Comparison of ENCODE assay signal across 11 cellular contexts in the genomic region with DNA sequence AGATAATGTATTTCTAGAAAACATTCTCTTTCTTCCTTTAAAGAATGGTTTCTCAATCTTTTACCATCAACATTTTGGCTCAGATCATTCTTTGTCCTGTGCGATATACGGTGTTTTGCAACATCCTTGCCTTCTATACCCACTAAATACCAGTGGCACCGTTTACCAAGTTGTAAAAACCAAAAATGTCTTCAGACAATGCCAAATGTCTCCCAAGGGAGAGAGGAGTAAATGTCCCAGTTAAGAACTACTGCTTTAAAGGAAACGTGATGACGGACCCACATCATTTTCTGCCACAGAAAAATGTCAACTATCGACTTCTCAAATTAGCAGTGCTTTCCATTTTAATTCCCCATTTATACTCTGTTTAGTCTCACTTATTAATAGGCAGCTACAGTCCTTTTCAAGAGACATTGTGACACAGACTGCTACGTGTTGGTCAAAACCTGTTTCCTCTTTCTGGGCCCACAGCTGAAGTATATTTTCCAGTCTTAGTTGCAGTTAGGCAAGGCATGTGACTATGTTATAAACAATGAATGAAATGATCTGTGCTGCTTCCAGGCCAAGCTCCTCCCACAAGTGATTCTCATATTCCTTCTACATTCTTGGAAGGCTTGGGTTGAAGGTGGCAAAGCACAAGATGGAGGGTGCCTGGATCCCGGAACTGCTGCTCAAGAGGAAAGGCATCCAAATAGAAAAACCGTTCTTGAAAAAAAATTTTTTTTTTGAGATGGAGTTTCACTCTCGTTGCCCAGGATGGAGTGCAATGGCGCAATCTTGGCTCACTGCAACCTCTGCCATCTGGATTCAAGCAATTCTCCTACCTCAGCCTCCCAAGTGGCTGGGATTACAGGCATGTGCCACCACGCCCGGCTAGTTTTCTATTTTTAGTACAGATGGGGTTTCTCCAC. TPM values are rescaled to one million over a fixed set of nuclear protein-coding genes. Genes with fewer than 3 reads are reported as not detected.
DNase-seq lines count a peak whose midpoint lies in the region; ATAC-seq and TF ChIP-seq lines count a peak whose summit lies in the region.
"Had no signal": no experiment of that assay in that cellular context is flagged by ENCODE, and none has a peak within 500 bp of the region (broad histone marks: within the 10 kb centered on the region; RNA-seq: fewer than 3 reads in every experiment).

No MANE protein-coding gene starts in this region.

- intact Hi-C loops in heart left ventricle (cut with DNase I) (no loop called here), left ventricle myocardium inferior (cut with micrococcal nuclease) (no loop called here), lower lobe of right lung (cut with DNase I) (no loop called here), vagina (cut with DNase I) (no loop called here)

- no peak for TF ChIP-seq POLR2A in heart left ventricle (IDR thresholded peaks at IDR 0.05)
- no peak for TF ChIP-seq POLR2A in vagina (IDR thresholded peaks at IDR 0.05)

- no peak for TF ChIP-seq CTCF in heart left ventricle (IDR thresholded peaks at IDR 0.05)
- no peak for TF ChIP-seq CTCF in left ventricle myocardium inferior (IDR thresholded peaks at IDR 0.05; ENCODE audit: borderline replicate concordance)
- TF ChIP-seq CTCF in lower lobe of right lung (IDR thresholded peaks at IDR 0.05) = no peak
- TF ChIP-seq CTCF in vagina (IDR thresholded peaks at IDR 0.05) = no peak

- H3K9me3 ChIP-seq in heart left ventricle = no peaks in the 10 kb centered on the region
- H3K9me3 ChIP-seq in left ventricle myocardium inferior (replicated peaks) = no peaks in the 10 kb centered on the region
- H3K9me3 ChIP-seq in adipocyte (ENCODE audit: control insufficient read depth, low read length) = no peaks in the 10 kb centered on the region
- H3K9me3 ChIP-seq in lower lobe of right lung = no peaks in the 10 kb centered on the region
- no peaks in the 10 kb centered on the region for H3K9me3 ChIP-seq in vagina

- H3K4me3 ChIP-seq in heart left ventricle = no peak overlapping the region
- no peak overlapping the region for H3K4me3 ChIP-seq in left ventricle myocardium inferior
- H3K4me3 ChIP-seq in adipocyte (ENCODE audit: low read length) = peak overlapping the region; percentile 2
- H3K4me3 ChIP-seq in lower lobe of right lung = no peak overlapping the region
- H3K4me3 ChIP-seq in vagina = no peak overlapping the region

- ATAC-seq in heart left ventricle (peak in 3 of 4 donors; percentile 20 to 64 (median 63)), lower lobe of right lung (peak; percentile 80 to 90)

- H3K36me3 ChIP-seq in heart left ventricle (peaks cover 4 to 100% (median 88%) of the 10 kb centered on the region in 9 donors), left ventricle myocardium inferior (peaks cover 96% of the 10 kb centered on the region), adipocyte (ENCODE audit: control insufficient read depth, insufficient read depth, low read length, severe bottlenecking) (peaks cover 47% of the 10 kb centered on the region), lower lobe of right lung (peaks cover 79% of the 10 kb centered on the region), vagina (peaks cover 0 to 52% of the 10 kb centered on the region in 2 donors)

- no peaks in the 10 kb centered on the region for H3K27me3 ChIP-seq in heart left ventricle
- H3K27me3 ChIP-seq in left ventricle myocardium inferior (ENCODE audit: low read depth) = no peaks in the 10 kb centered on the region
- H3K27me3 ChIP-seq in adipocyte (replicated peaks; ENCODE audit: control insufficient read depth, insufficient read depth, low read length) = no peaks in the 10 kb centered on the region
- no peaks in the 10 kb centered on the region for H3K27me3 ChIP-seq in lower lobe of right lung (ENCODE audit: low read depth)
- H3K27me3 ChIP-seq in vagina = no peaks in the 10 kb centered on the region

- H3K9ac ChIP-seq in adipocyte (ENCODE audit: low read length) = peak overlapping the region; percentile 8

- WGBS in heart left ventricle, 4 donors = 74 to 81% (median 78%) methylated on average over 13 of the region's 13 CpGs

- H3K4me1 ChIP-seq in heart left ventricle (peaks cover 0 to 14% (median 1%) of the 10 kb centered on the region in 12 donors), left ventricle myocardium inferior (peaks cover 19% of the 10 kb centered on the region), adipocyte (ENCODE audit: control insufficient read depth, insufficient read depth, low read length) (peaks cover 22% of the 10 kb centered on the region), lower lobe of right lung (peaks cover 5% of the 10 kb centered on the region), vagina (no peaks in the 10 kb centered on the region)

- H3K27ac ChIP-seq in heart left ventricle (peak overlapping the region in 2 of 12 donors; percentile 17 to 75), left ventricle myocardium inferior (replicated peaks) (no peak overlapping the region), lower lobe of right lung (peak overlapping the region; percentile 42), vagina (peak overlapping the region; percentile 51)
- H3K27ac ChIP-seq: C4-2B had no signal

- DNase-seq in heart left ventricle (no peak), left ventricle myocardium inferior (no peak), adipocyte (ENCODE audit: low read depth) (peak; percentile 86), lower lobe of right lung (no peak), vagina (ENCODE audit: extremely low spot score in 2 of 2) (no peak), HPDE6-E6E7 (ENCODE audit: extremely low spot score) (no peak), NCI-H2029 (lab: John Stamatoyannopoulos, UW) (no peak), NCI-H2227 (lab: John Stamatoyannopoulos, UW; ENCODE audit: unreplicated experiment) (no peak)
- DNase-seq: activated CD4-positive, CD25-positive, alpha-beta regulatory T cell treated with anti-CD3 and anti-CD28 coated beads, Interleukin-2, amount 50 U/mL, for 72 hours; NCI-H524 treated with DMSO at 0.1 percent for 48 hours had no signal

RNA-seq across cellular contexts. Expression of a gene that starts 8.8 kb away (rescaled TPM):
- 10 to 100 TPM; 18.7 to 41.1 (median 24.6) TPM for total RNA-seq in heart left ventricle
- 10 to 100 TPM; 10.6 to 14.7 TPM for polyA plus RNA-seq in heart left ventricle
- 26.8 TPM for total RNA-seq in left ventricle myocardium inferior
- total RNA-seq in lower lobe of right lung = 28.0 TPM
- total RNA-seq in vagina = 15.0 TPM

RNA-seq across cellular contexts. Expression of a gene that starts 26.7 kb away (rescaled TPM):
- total RNA-seq in heart left ventricle (10 to 100 TPM; 18.8 to 37.0 (median 26.9) TPM), left ventricle myocardium inferior (26.4 TPM), lower lobe of right lung (16.0 TPM), vagina (15.7 TPM)
- 10 to 100 TPM in 1 of 2 donors, 1 to 10 TPM in 1; 5.1 to 11.7 TPM for polyA plus RNA-seq in heart left ventricle
